9 cellular contexts compared by ENCODE assay signal in genomic region chr2:80499095-80499494, GRCh38.
A peak's percentile ranks its signal among the peaks of the same experiment; 100 is the strongest.
DNase-seq lines count a peak whose midpoint lies in the region; ATAC-seq and TF ChIP-seq lines count a peak whose summit lies in the region.
"Had no signal": no experiment of that assay in that cellular context is flagged by ENCODE, and none has a peak within 500 bp of the region (broad histone marks: within the 10 kb centered on the region; RNA-seq: fewer than 3 reads in every experiment).

No MANE protein-coding gene starts in this region.

- H3K27me3 Mint-ChIP-seq in nephron (ENCODE audit: low read depth) = no peaks in the 10 kb centered on the region

- ATAC-seq in GM18870 (IDR thresholded peaks at IDR 0.05; ENCODE audit: unreplicated experiment) (no peak), HG02884 (IDR thresholded peaks at IDR 0.05; ENCODE audit: unreplicated experiment) (no peak), HG03139 (IDR thresholded peaks at IDR 0.05; ENCODE audit: unreplicated experiment) (no peak)
- ATAC-seq: mucosa of descending colon had no signal

- peak overlapping the region; percentile 15 to 31 (median 18) for H3K27ac Mint-ChIP-seq in nephron

- peaks cover 33% of the 10 kb centered on the region for H3K4me1 Mint-ChIP-seq in nephron

- H3K4me3 ChIP-seq in GM12875 (ENCODE audit: low read depth, low read length) (no peak overlapping the region), dorsolateral prefrontal cortex (no peak overlapping the region)
- H3K4me3 ChIP-seq: mucosa of descending colon had no signal

- no peak overlapping the region for H3K27ac ChIP-seq in dorsolateral prefrontal cortex

- DNase-seq in NCI-H2227 (lab: John Stamatoyannopoulos, UW; ENCODE audit: unreplicated experiment) = peak; percentile 58
- peak in 7 of 10 donors; percentile 11 to 84 (median 46) for DNase-seq in dorsolateral prefrontal cortex
- no peak for DNase-seq in cortex of kidney (lab: John Stamatoyannopoulos, UW)

- no peak overlapping the region for H3K4me3 Mint-ChIP-seq in nephron

- no peaks in the 10 kb centered on the region for H3K9me3 Mint-ChIP-seq in nephron

- intact Hi-C loops in dorsolateral prefrontal cortex (cut with DNase I) = loop anchor here (1.0 to 5.0 kb wide), 3 partner anchors 42 to 173 kb away; no protein-coding TSS in a partner anchor

- no peaks in the 10 kb centered on the region for H3K27me3 ChIP-seq in dorsolateral prefrontal cortex

- no peaks in the 10 kb centered on the region for H3K36me3 Mint-ChIP-seq in nephron (ENCODE audit: low read depth)

- peak; percentile 43; the same call in 1 of the 2 replicates for TF ChIP-seq CTCF in GM12875 (IDR thresholded peaks at IDR 0.05; ENCODE audit: borderline replicate concordance, insufficient read depth, low read depth, low read length)
- peak; percentile 54 to 94 (median 75) for TF ChIP-seq CTCF in dorsolateral prefrontal cortex (IDR thresholded peaks at IDR 0.05 in 54 of 56, conservative IDR thresholded peaks at IDR 0.05 in 2 of 56; ENCODE audit: low read depth in 1 of 56, partially characterized antibody in 56 of 56)
- TF ChIP-seq CTCF in nephron (IDR thresholded peaks at IDR 0.05; ENCODE audit: unreplicated experiment in 3 of 3) = peak; percentile 62 to 74 (median 69)
